ENCODE assay signal across 19 cellular contexts in the genomic region with DNA sequence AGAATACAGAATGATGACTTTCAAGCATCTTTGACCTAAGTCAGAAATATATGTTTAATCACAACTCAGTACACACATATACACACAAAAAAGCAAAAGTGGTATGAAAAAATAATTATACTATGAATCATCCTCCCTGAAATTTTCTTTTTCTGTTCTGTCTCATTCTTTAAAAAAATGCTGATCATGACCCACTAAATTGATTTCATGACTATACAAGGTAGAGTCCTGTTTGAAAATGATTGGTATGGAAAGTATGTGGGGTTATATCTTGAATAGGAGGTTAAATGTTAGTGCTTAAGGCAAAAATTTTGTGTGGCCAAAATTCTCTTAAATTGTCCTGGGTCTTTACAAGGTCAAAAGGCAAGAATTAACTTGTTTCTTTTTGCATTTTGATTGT.
DNase-seq lines count a peak whose midpoint lies in the region; ATAC-seq lines count a peak whose summit lies in the region.
"Had no signal": no experiment of that assay in that cellular context is flagged by ENCODE, and none has a peak within 500 bp of the region (broad histone marks: within the 10 kb centered on the region; RNA-seq: fewer than 3 reads in every experiment).

No MANE protein-coding gene starts in this region.

- no peaks in the 10 kb centered on the region for H3K27me3 Mint-ChIP-seq in T-helper 2 cell treated with Interferon-gamma antibody and Interleukin-4, amounts not matched to agents 5 μg/mL and 100 μg/mL, for 36 hours (ENCODE audit: low read depth)

- H3K4me1 Mint-ChIP-seq in T-helper 2 cell treated with Interferon-gamma antibody and Interleukin-4, amounts not matched to agents 5 μg/mL and 100 μg/mL, for 36 hours (ENCODE audit: low read depth): peaks cover 3% of the 10 kb centered on the region
- H3K4me1 Mint-ChIP-seq: CD8-positive, alpha-beta memory T cell; H9 had no signal

- peaks cover 3% of the 10 kb centered on the region for H3K9me3 Mint-ChIP-seq in T-helper 2 cell treated with Interferon-gamma antibody and Interleukin-4, amounts not matched to agents 5 μg/mL and 100 μg/mL, for 36 hours

- H3K36me3 Mint-ChIP-seq in T-helper 2 cell treated with Interferon-gamma antibody and Interleukin-4, amounts not matched to agents 5 μg/mL and 100 μg/mL, for 36 hours (ENCODE audit: low read depth): no peaks in the 10 kb centered on the region
- H3K36me3 Mint-ChIP-seq: CD4-positive, CD25-positive, alpha-beta regulatory T cell had no signal

- H3K27ac Mint-ChIP-seq in T-helper 2 cell treated with Interferon-gamma antibody and Interleukin-4, amounts not matched to agents 5 μg/mL and 100 μg/mL, for 36 hours: no peak overlapping the region
- H3K27ac Mint-ChIP-seq: CD4-positive, CD25-positive, alpha-beta regulatory T cell; CD8-positive, alpha-beta memory T cell; H9 had no signal

- no peak for ATAC-seq in GM18870 (IDR thresholded peaks at IDR 0.05; ENCODE audit: unreplicated experiment)
- ATAC-seq: K562 had no signal

- DNase-seq in EL (peak; percentile 66), HS-5 (ENCODE audit: low read depth) (peak; percentile 34), iris pigment epithelial cell (ENCODE audit: low read depth) (peak; percentile 31), NCI-H1092 (lab: John Stamatoyannopoulos, UW) (no peak)
- no peak for DNase-seq in T-helper 2 cell treated with Interferon-gamma antibody and Interleukin-4, amounts not matched to agents 5 μg/mL and 100 μg/mL, for 36 hours (ENCODE audit: low spot score)
- DNase-seq: ACHN; BE2C; C1 segment of cervical spinal cord; CD4-positive, CD25-positive, alpha-beta regulatory T cell; CD8-positive, alpha-beta memory T cell; COR-L47; DMS 273 treated with DMSO at 0.1 percent for 48 hours; DMS53; DND-41; GF-D8; H9; IMR-90 had no signal

- no peak overlapping the region for H3K4me3 Mint-ChIP-seq in T-helper 2 cell treated with Interferon-gamma antibody and Interleukin-4, amounts not matched to agents 5 μg/mL and 100 μg/mL, for 36 hours
- H3K4me3 Mint-ChIP-seq: CD4-positive, CD25-positive, alpha-beta regulatory T cell; CD8-positive, alpha-beta memory T cell; H9 had no signal

Comparison
In these comparisons a context has a peak if more than half of its experiments do, and no peak if none do; other contexts are left out.
1. DNase-seq: peak in EL (single experiment), HS-5 (single experiment) and iris pigment epithelial cell (single experiment); none in NCI-H1092 (single experiment) and T-helper 2 cell treated with Interferon-gamma antibody and Interleukin-4, amounts not matched to agents 5 μg/mL and 100 μg/mL, for 36 hours (single experiment).